ENCODE assay signal across 7 cellular contexts in the genomic region with DNA sequence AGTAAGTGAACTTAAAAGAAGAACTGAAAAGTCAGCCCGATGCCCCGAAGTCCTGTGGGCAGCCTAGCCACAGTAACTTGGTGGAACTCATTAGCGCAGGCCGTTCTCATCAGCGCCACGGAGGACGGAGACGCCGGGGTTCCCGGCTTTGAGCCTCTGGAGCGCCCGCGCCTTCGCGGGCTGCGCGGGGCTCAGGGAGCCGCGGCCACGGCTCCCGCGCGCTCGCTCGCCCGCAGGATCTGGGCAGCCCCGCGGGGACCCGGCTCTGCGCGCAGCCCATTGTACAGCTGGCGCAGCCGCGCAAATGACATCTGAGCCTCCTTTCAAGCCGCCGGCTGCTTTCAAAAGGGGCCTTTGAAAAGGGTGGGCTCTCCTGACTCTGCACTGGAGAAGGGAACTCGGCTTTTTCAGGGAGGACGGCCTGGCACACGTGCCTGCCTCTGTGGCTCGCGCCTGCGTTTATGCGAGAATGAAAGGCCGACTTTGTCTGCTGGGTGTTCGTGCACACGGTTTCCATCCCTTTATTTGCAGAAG. TPM values are rescaled to one million over a fixed set of nuclear protein-coding genes. Genes with fewer than 3 reads are reported as not detected.
DNase-seq lines count a peak whose midpoint lies in the region; ATAC-seq and TF ChIP-seq lines count a peak whose summit lies in the region.

No MANE protein-coding gene starts in this region.

- no peaks in the 10 kb centered on the region for H3K36me3 ChIP-seq in Peyer's patch

- H3K27ac ChIP-seq in Peyer's patch = no peak overlapping the region

- DNase-seq in GM13977 (ENCODE audit: low spot score) (peak; percentile 17), Peyer's patch (peak in 1 of 3 donors; percentile 52), left ventricle myocardium superior (peak; percentile 39), skeletal muscle cell (ENCODE audit: low read depth) (no peak), COR-L47 (lab: John Stamatoyannopoulos, UW) (no peak)
- DNase-seq in activated T-cell treated with anti-CD3 and anti-CD28 coated beads, Interleukin-2, amount 50 U/mL, for 48 hours = no peak

- TF ChIP-seq CTCF in GM13977 (IDR thresholded peaks at IDR 0.05; ENCODE audit: extremely low read depth, insufficient read depth, missing control alignments) = no peak
- TF ChIP-seq CTCF in Peyer's patch (IDR thresholded peaks at IDR 0.05) = no peak

- intact Hi-C loops in left ventricle myocardium superior (cut with micrococcal nuclease) = no loop called here

- H3K27me3 ChIP-seq in Peyer's patch = no peaks in the 10 kb centered on the region

- no peak for TF ChIP-seq POLR2A in Peyer's patch (IDR thresholded peaks at IDR 0.05)

- peak; percentile 73 for ATAC-seq in left ventricle myocardium superior
- no peak for ATAC-seq in GM19467 (IDR thresholded peaks at IDR 0.05; ENCODE audit: unreplicated experiment)

- in situ Hi-C loops in GM13977 (cut with MboI; ENCODE audit: low pct_unique_long_range_greater_than_20kb, low sequenced_read_pairs, unreplicated experiment) = no loop called here

- H3K4me3 ChIP-seq in Peyer's patch = peak overlapping the region in 3 of 4 donors; percentile 27 to 51 (median 49)
- H3K4me3 ChIP-seq in skeletal muscle cell (ENCODE audit: low read depth, low read length) = peak overlapping the region; percentile 37

- H3K9me3 ChIP-seq in Peyer's patch = no peaks in the 10 kb centered on the region

- peaks cover 0 to 8% (median 0%) of the 10 kb centered on the region in 4 donors for H3K4me1 ChIP-seq in Peyer's patch

RNA-seq across cellular contexts. Expression of gene TLR4, which starts 40.7 kb away (rescaled TPM):
- total RNA-seq in Peyer's patch (10 to 100 TPM in 2 of 4 donors, 1 to 10 TPM in 2; 6.3 to 18.2 (median 11.8) TPM), left ventricle myocardium superior (14.4 TPM)

Comparison
In these comparisons a context has a peak if more than half of its experiments do, and no peak if none do; other contexts are left out.
1. DNase-seq: peak in GM13977 (single experiment) and left ventricle myocardium superior (single experiment); none in skeletal muscle cell (single experiment), COR-L47 (single experiment) and activated T-cell treated with anti-CD3 and anti-CD28 coated beads, Interleukin-2, amount 50 U/mL, for 48 hours (0 of 2).